13 cellular contexts compared by ENCODE assay signal in genomic region chr12:128970941-128971340, GRCh38.
"Had no signal": no experiment of that assay in that cellular context is flagged by ENCODE, and none has a peak within 500 bp of the region (broad histone marks: within the 10 kb centered on the region; RNA-seq: fewer than 3 reads in every experiment).

No MANE protein-coding gene starts in this region.

- H3K27ac ChIP-seq: breast epithelium, foreskin keratinocyte, heart left ventricle, tibial artery, vagina had no signal

- H3K27me3 ChIP-seq: foreskin keratinocyte, vagina had no signal

- DNase-seq: activated CD4-positive, alpha-beta memory T cell treated with anti-CD3 and anti-CD28 coated beads, Interleukin-2, amount 10 ng/mL, durations not matched to agents 7 days and 5 days; activated CD4-positive, CD25-positive, alpha-beta regulatory T cell treated with anti-CD3 and anti-CD28 coated beads, Interleukin-2, amount 50 U/mL, for 72 hours; activated CD8-positive, alpha-beta memory T cell treated with anti-CD3 and anti-CD28 coated beads, Interleukin-2, amount 50 U/mL, for 4 hours; activated naive CD8-positive, alpha-beta T cell treated with anti-CD3 and anti-CD28 coated beads, Interleukin-2, amount 10 ng/mL, durations not matched to agents 7 days and 5 days; activated T-cell treated with anti-CD3 and anti-CD28 coated beads, Interleukin-2, amount 50 U/mL, for 72 hours; aorta; foreskin keratinocyte; heart left ventricle; stimulated activated CD4-positive, alpha-beta T cell treated with anti-CD3 and anti-CD28 coated beads, Interleukin-4, amount 100 ng/mL, for 4 hours had no signal

- H3K4me1 ChIP-seq: breast epithelium, foreskin keratinocyte, heart left ventricle, tibial artery, vagina had no signal

- H3K4me3 ChIP-seq: breast epithelium, heart left ventricle, tibial artery, vagina had no signal

- H3K36me3 ChIP-seq: breast epithelium, heart left ventricle, tibial artery, vagina had no signal

- ATAC-seq: activated T-cell treated with anti-CD3 and anti-CD28 coated beads, Interleukin-2, amount 50 U/mL, for 72 hours; foreskin keratinocyte; heart left ventricle; left lobe of liver had no signal

- H3K9me3 ChIP-seq: breast epithelium, heart left ventricle, tibial artery, vagina had no signal
